In genomic region chr12:122935318-122935717, GRCh38 we compare ENCODE assay signal across 27 cellular contexts. TPM values are rescaled to one million over a fixed set of nuclear protein-coding genes. Genes with fewer than 3 reads are reported as not detected.
DNase-seq lines count a peak whose midpoint lies in the region; ATAC-seq and TF ChIP-seq lines count a peak whose summit lies in the region.
"Had no signal": no experiment of that assay in that cellular context is flagged by ENCODE, and none has a peak within 500 bp of the region (broad histone marks: within the 10 kb centered on the region; RNA-seq: fewer than 3 reads in every experiment).

No MANE protein-coding gene starts in this region.

- ATAC-seq in GM23338 (peak; percentile 76), psoas muscle (peak in 3 of 4 donors; percentile 34 to 76 (median 40)), HG03342 (IDR thresholded peaks at IDR 0.05; ENCODE audit: unreplicated experiment) (no peak)
- ATAC-seq: body of pancreas, left colon, natural killer cell, sciatic nerve, T-cell had no signal

- no peaks in the 10 kb centered on the region for H3F3A ChIP-seq in GM23338 (replicated peaks; ENCODE audit: low read depth)

- H4K20me1 ChIP-seq in GM23338 (replicated peaks; ENCODE audit: insufficient read depth) = no peaks in the 10 kb centered on the region

- H3K9ac ChIP-seq in NT2/D1 (ENCODE audit: insufficient read length, low read depth) = peak overlapping the region; percentile 36

- no peak overlapping the region for H3K27ac ChIP-seq in GM23338 (ENCODE audit: low read depth)
- H3K27ac ChIP-seq in psoas muscle = peak overlapping the region; percentile 79
- H3K27ac ChIP-seq: body of pancreas, heart right ventricle had no signal

- no peaks in the 10 kb centered on the region for H3K4me1 ChIP-seq in GM23338 (ENCODE audit: insufficient read depth)
- H3K4me1 ChIP-seq in NT2/D1 (ENCODE audit: insufficient read depth, insufficient read length) = peaks cover 9% of the 10 kb centered on the region
- H3K4me1 ChIP-seq in psoas muscle = peaks cover 9% of the 10 kb centered on the region
- H3K4me1 ChIP-seq: body of pancreas, heart right ventricle had no signal

- H3K27me3 ChIP-seq in GM23338 (ENCODE audit: insufficient read depth) (no peaks in the 10 kb centered on the region), NT2/D1 (ENCODE audit: insufficient read depth, insufficient read length) (no peaks in the 10 kb centered on the region), psoas muscle (ENCODE audit: insufficient read depth in 3 of 3, low read length in 2 of 3) (no peaks in the 10 kb centered on the region)
- H3K27me3 ChIP-seq: body of pancreas, heart right ventricle had no signal

- H3K79me2 ChIP-seq in GM23338 (replicated peaks; ENCODE audit: insufficient read depth) = no peaks in the 10 kb centered on the region

- H3K4me1 Mint-ChIP-seq in GM23338 = no peaks in the 10 kb centered on the region
- H3K4me1 Mint-ChIP-seq: activated CD4-positive, alpha-beta memory T cell treated with anti-CD3 and anti-CD28 coated beads, Interleukin-2, amount 10 ng/mL, durations not matched to agents 7 days and 5 days; T-cell had no signal

- no peak for TF ChIP-seq CTCF in GM23338 (conservative IDR thresholded peaks at IDR 0.05; ENCODE audit: low read depth in 2 of 2)
- TF ChIP-seq CTCF in psoas muscle (IDR thresholded peaks at IDR 0.05) = no peak

- DNase-seq in GM23338 (ENCODE audit: low spot score) (no peak), NT2/D1 (ENCODE audit: low read depth, low spot score) (no peak), left kidney (ENCODE audit: low read depth, low spot score) (peak; percentile 69), psoas muscle (no peak), NCI-H128 (lab: John Stamatoyannopoulos, UW; ENCODE audit: unreplicated experiment) (no peak), mesenteric fat pad (ENCODE audit: low spot score) (no peak)
- DNase-seq in stimulated activated naive CD4-positive, alpha-beta T cell treated with Interleukin-2 at 50 U/mL for 16 hours (lab: John Stamatoyannopoulos, UW) = no peak
- DNase-seq: activated CD4-positive, alpha-beta memory T cell treated with anti-CD3 and anti-CD28 coated beads, Interleukin-2, amount 10 ng/mL, durations not matched to agents 7 days and 5 days; activated CD4-positive, CD25-positive, alpha-beta regulatory T cell treated with anti-CD3 and anti-CD28 coated beads, Interleukin-2, amount 50 U/mL, for 72 hours; body of pancreas; effector CD8-positive, alpha-beta T cell; erythroblast; heart right ventricle; left colon; mesendoderm; natural killer cell; NCI-H1092 treated with DMSO at 0.1 percent for 48 hours; NCI-H2029 treated with DMSO at 0.1 percent for 48 hours; NCI-H446 treated with DMSO at 0.1 percent for 48 hours; OCI-M1; posterior cingulate gyrus; SHP77 treated with DMSO at 0.1 percent for 48 hours; T-cell had no signal

- H3K36me3 ChIP-seq in GM23338 (ENCODE audit: insufficient read depth) (no peaks in the 10 kb centered on the region), NT2/D1 (ENCODE audit: insufficient read depth, insufficient read length, low read length) (peaks cover 7% of the 10 kb centered on the region), psoas muscle (ENCODE audit: insufficient read depth in 1 of 2, low read depth in 1 of 2) (no peaks in the 10 kb centered on the region)

- H3K9me3 ChIP-seq in NT2/D1 (ENCODE audit: insufficient read depth, low read length) (no peaks in the 10 kb centered on the region), psoas muscle (no peaks in the 10 kb centered on the region)
- H3K9me3 ChIP-seq: body of pancreas, heart right ventricle had no signal

- H3K4me3 Mint-ChIP-seq in GM23338 = no peak overlapping the region
- H3K4me3 Mint-ChIP-seq: activated CD4-positive, alpha-beta memory T cell treated with anti-CD3 and anti-CD28 coated beads, Interleukin-2, amount 10 ng/mL, durations not matched to agents 7 days and 5 days; CD14-positive monocyte; natural killer cell; T-cell; type B pancreatic cell had no signal

- no peaks in the 10 kb centered on the region for H3K36me3 Mint-ChIP-seq in GM23338 (ENCODE audit: low read depth)
- H3K36me3 Mint-ChIP-seq: CD14-positive monocyte, natural killer cell, T-cell, type B pancreatic cell had no signal

- no peaks in the 10 kb centered on the region for H3K9me3 Mint-ChIP-seq in GM23338
- H3K9me3 Mint-ChIP-seq: activated CD4-positive, alpha-beta memory T cell treated with anti-CD3 and anti-CD28 coated beads, Interleukin-2, amount 10 ng/mL, durations not matched to agents 7 days and 5 days; natural killer cell; T-cell; type B pancreatic cell had no signal

- H3K27me3 Mint-ChIP-seq in GM23338 (ENCODE audit: insufficient read depth, low read depth, poor library complexity) = peaks cover 5% of the 10 kb centered on the region
- H3K27me3 Mint-ChIP-seq: activated CD4-positive, alpha-beta memory T cell treated with anti-CD3 and anti-CD28 coated beads, Interleukin-2, amount 10 ng/mL, durations not matched to agents 7 days and 5 days; T-cell; type B pancreatic cell had no signal

- H3K27ac Mint-ChIP-seq in GM23338 = no peak overlapping the region
- H3K27ac Mint-ChIP-seq: activated CD4-positive, alpha-beta memory T cell treated with anti-CD3 and anti-CD28 coated beads, Interleukin-2, amount 10 ng/mL, durations not matched to agents 7 days and 5 days; natural killer cell; T-cell; type B pancreatic cell had no signal

- H3K4me3 ChIP-seq in GM23338 (no peak overlapping the region), NT2/D1 (ENCODE audit: insufficient read length, low read depth) (no peak overlapping the region), psoas muscle (no peak overlapping the region)
- H3K4me3 ChIP-seq: body of pancreas, heart right ventricle had no signal

- H3K9me2 ChIP-seq in GM23338 (ENCODE audit: insufficient read depth) = no peaks in the 10 kb centered on the region

- no peak overlapping the region for H3K4me2 ChIP-seq in GM23338

- intact Hi-C loops in psoas muscle (cut with DNase I) = no loop called here

- no peak overlapping the region for H2AFZ ChIP-seq in GM23338

- 38 to 71% (median 40%) methylated on average over 8 of the region's 8 CpGs for WGBS in psoas muscle, 3 donors

RNA-seq across cellular contexts. Expression of gene ABCB9, which starts 30.9 kb away (rescaled TPM):
- 7.0 and 7.7 TPM in 2 replicates for total RNA-seq in GM23338 (2014; rRNA removed; shearing (Covaris generic))
- polyA plus RNA-seq in GM23338 (2016; fragmentation: Nextera tagmentation; extraction: Ambion mirVana) (1.2 and 1.4 TPM in 2 replicates), psoas muscle (1 to 10 TPM in 1 of 3 donors, under 1 TPM in 2; 0.56 to 1.1 (median 0.62) TPM)
- total RNA-seq in psoas muscle (under 1 TPM; 0.47 to 0.97 (median 0.78) TPM), mesenteric fat pad (2.2 TPM)

RNA-seq across cellular contexts. Expression of gene VPS37B, which starts 39.4 kb away (rescaled TPM):
- total RNA-seq in GM23338 (2014; rRNA removed; shearing (Covaris generic)) = 10.4 and 10.9 TPM in 2 replicates
- 6.7 and 6.8 TPM in 2 replicates for polyA plus RNA-seq in GM23338 (2016; fragmentation: Nextera tagmentation; extraction: Ambion mirVana)
- total RNA-seq in psoas muscle = 10 to 100 TPM in 2 of 4 donors, 1 to 10 TPM in 2; 8.9 to 11.1 (median 9.9) TPM
- 1 to 10 TPM; 3.2 to 7.7 (median 5.9) TPM for polyA plus RNA-seq in psoas muscle
- total RNA-seq in mesenteric fat pad = 27.5 TPM

RNA-seq across cellular contexts. Expression of gene OGFOD2, which starts 39.7 kb away (rescaled TPM):
- 11.6 and 16.1 TPM in 2 replicates for total RNA-seq in GM23338 (2014; rRNA removed; shearing (Covaris generic))
- polyA plus RNA-seq in GM23338 (2016; fragmentation: Nextera tagmentation; extraction: Ambion mirVana) = 13.1 and 14.3 TPM in 2 replicates
- total RNA-seq in psoas muscle = 10 to 100 TPM in 1 of 4 donors, 1 to 10 TPM in 3; 6.4 to 12.0 (median 8.5) TPM
- 10 to 100 TPM in 2 of 3 donors, 1 to 10 TPM in 1; 7.0 to 25.3 (median 19.5) TPM for polyA plus RNA-seq in psoas muscle
- total RNA-seq in mesenteric fat pad = 8.6 TPM

RNA-seq across cellular contexts. Expression of gene ARL6IP4, which starts 45.2 kb away (rescaled TPM):
- total RNA-seq in GM23338 (2014; rRNA removed; shearing (Covaris generic)) = 68.7 and 85.5 TPM in 2 replicates
- polyA plus RNA-seq in GM23338 (2016; fragmentation: Nextera tagmentation; extraction: Ambion mirVana) (169 and 176 TPM in 2 replicates), psoas muscle (100 to 1,000 TPM; 161 to 193 (median 187) TPM)
- total RNA-seq in psoas muscle (100 to 1,000 TPM; 113 to 130 (median 117) TPM), mesenteric fat pad (132 TPM)
